In the genomic region with DNA sequence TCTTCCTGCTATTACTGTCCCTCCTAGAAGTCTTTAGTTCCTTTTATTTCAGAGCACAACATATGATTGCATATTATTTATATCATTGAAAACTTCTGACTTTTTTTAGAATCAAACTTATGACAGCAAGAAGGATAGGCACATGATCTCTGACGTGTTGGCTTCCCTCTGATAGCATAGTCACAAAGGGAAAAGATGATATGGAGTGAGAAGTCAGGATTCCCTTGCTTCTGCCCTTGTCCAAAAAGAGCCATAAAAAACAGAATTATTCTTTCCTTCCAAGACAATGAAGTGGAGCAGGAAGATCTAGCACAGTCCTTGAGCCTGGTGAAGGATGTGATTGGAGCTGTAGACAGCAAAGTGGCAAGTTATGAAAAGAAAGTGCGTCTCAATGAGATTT, we compare ENCODE assay signal across 1 cellular context.
TF ChIP-seq lines count a peak whose summit lies in the region.

No MANE protein-coding gene starts in this region.

TF ChIP-seq in HepG2, 621 proteins besides CTCF, POLR2A, EP300 and RAD21 (continued from another document):
- TF ChIP-seq, protein P1, sequence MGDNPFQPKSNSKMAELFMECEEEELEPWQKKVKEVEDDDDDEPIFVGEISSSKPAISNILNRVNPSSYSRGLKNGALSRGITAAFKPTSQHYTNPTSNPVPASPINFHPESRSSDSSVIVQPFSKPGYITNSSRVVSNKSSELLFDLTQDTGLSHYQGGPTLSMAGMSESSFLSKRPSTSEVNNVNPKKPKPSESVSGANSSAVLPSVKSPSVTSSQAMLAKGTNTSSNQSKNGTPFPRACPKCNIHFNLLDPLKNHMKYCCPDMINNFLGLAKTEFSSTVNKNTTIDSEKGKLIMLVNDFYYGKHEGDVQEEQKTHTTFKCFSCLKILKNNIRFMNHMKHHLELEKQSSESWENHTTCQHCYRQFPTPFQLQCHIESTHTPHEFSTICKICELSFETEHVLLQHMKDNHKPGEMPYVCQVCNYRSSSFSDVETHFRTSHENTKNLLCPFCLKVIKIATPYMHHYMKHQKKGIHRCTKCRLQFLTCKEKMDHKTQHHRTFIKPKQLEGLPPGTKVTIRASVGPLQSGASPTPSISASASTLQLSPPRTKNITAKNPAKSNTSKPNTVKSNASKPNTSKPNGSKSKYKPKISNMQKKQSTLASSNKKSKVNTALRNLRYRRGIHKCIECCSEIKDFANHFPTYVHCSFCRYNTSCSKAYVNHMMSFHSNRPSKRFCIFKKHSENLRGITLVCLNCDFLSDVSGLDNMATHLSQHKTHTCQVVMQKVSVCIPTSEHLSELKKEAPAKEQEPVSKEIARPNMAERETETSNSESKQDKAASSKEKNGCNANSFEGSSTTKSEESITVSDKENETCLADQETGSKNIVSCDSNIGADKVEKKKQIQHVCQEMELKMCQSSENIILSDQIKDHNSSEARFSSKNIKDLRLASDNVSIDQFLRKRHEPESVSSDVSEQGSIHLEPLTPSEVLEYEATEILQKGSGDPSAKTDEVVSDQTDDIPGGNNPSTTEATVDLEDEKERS (CRISPR knock-in tag; IDR thresholded peaks at IDR 0.05) = no peak
- TF ChIP-seq RCOR2 (CRISPR knock-in tag; IDR thresholded peaks at IDR 0.05) = no peak
- no peak for TF ChIP-seq ZNF709 (CRISPR knock-in tag; IDR thresholded peaks at IDR 0.05)
- TF ChIP-seq, protein P2, sequence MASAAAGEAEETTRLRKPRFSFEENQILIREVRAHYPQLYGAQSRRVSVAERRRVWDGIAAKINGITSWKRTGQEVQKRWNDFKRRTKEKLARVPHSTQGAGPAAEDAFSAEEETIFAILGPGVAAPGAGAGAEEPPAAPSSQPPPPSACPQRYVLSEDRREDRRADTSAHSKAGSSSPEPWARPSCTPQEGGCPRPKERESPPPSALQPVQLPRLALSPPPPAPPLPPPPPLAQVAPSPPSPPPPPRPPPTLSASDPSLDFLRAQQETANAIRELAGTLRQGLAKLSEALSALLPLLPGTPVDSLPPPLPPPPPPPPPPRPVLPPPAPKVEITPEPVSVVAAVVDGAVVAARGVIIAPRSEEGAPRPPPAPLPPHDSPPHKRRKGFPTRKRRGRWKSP (CRISPR knock-in tag; IDR thresholded peaks at IDR 0.05) = no peak
- no peak for TF ChIP-seq FOSL2 (CRISPR knock-in tag; IDR thresholded peaks at IDR 0.05)
- TF ChIP-seq, protein P3, sequence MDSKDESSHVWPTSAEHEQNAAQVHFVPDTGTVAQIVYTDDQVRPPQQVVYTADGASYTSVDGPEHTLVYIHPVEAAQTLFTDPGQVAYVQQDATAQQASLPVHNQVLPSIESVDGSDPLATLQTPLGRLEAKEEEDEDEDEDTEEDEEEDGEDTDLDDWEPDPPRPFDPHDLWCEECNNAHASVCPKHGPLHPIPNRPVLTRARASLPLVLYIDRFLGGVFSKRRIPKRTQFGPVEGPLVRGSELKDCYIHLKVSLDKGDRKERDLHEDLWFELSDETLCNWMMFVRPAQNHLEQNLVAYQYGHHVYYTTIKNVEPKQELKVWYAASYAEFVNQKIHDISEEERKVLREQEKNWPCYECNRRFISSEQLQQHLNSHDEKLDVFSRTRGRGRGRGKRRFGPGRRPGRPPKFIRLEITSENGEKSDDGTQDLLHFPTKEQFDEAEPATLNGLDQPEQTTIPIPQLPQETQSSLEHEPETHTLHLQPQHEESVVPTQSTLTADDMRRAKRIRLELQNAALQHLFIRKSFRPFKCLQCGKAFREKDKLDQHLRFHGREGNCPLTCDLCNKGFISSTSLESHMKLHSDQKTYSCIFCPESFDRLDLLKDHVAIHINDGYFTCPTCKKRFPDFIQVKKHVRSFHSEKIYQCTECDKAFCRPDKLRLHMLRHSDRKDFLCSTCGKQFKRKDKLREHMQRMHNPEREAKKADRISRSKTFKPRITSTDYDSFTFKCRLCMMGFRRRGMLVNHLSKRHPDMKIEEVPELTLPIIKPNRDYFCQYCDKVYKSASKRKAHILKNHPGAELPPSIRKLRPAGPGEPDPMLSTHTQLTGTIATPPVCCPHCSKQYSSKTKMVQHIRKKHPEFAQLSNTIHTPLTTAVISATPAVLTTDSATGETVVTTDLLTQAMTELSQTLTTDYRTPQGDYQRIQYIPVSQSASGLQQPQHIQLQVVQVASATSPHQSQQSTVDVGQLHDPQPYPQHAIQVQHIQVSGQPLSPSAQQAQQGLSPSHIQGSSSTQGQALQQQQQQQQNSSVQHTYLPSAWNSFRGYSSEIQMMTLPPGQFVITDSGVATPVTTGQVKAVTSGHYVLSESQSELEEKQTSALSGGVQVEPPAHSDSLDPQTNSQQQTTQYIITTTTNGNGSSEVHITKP (CRISPR knock-in tag; IDR thresholded peaks at IDR 0.05; ENCODE audit: low read depth) = no peak
- TF ChIP-seq, protein P4, sequence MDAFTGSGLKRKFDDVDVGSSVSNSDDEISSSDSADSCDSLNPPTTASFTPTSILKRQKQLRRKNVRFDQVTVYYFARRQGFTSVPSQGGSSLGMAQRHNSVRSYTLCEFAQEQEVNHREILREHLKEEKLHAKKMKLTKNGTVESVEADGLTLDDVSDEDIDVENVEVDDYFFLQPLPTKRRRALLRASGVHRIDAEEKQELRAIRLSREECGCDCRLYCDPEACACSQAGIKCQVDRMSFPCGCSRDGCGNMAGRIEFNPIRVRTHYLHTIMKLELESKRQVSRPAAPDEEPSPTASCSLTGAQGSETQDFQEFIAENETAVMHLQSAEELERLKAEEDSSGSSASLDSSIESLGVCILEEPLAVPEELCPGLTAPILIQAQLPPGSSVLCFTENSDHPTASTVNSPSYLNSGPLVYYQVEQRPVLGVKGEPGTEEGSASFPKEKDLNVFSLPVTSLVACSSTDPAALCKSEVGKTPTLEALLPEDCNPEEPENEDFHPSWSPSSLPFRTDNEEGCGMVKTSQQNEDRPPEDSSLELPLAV (CRISPR knock-in tag; conservative IDR thresholded peaks at IDR 0.05; ENCODE audit: low read depth) = no peak
- TF ChIP-seq MATR3 (CRISPR knock-in tag; IDR thresholded peaks at IDR 0.05) = no peak
- no peak for TF ChIP-seq ZNF782 (CRISPR knock-in tag; IDR thresholded peaks at IDR 0.05; ENCODE audit: borderline replicate concordance)
- TF ChIP-seq PITX1 (CRISPR knock-in tag; IDR thresholded peaks at IDR 0.05) = no peak
- TF ChIP-seq PCBP2 (optimal IDR thresholded peaks at IDR 0.05; ENCODE audit: low read depth, low read length, poor library complexity, severe bottlenecking) = no peak
TF ChIP-seq in HepG2: peak in this region for 0.
